Comparison of ENCODE assay signal across 8 cellular contexts in the genomic region with DNA sequence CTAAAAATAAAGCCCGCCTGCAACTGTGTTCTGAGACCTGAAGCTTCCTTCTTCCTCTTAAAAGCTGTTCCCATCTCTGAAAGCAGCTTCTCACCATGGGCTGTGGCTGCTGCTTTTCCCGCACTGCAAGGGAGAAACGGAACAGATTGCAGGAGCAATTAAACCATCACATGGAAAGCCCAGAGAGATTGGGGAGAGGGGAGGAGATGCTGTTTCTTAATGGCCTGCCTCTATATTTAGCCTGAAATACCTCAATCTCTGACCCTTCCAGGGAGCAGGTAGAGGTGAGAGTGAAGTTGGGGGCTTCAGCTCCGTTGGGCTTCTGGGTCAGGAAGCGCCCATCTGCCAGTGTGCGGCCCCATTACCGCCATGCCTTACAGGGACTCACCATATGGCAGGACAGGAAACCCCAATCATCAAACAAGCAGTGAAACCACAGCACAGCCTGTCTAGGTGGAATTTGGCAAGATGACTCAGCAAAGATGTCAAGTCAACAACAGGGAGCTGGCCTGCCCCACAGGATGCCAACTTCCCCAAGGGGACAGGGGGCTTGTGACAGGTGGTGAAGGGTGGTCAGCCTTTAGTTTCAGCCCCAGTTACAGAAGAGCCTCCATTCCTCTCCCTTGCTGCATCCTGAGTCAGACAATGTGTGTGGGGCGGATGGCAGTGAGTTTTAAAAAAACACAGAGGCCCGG.
DNase-seq lines count a peak whose midpoint lies in the region; ATAC-seq and FAIRE-seq lines count a peak whose summit lies in the region.

No MANE protein-coding gene starts in this region.

- no peak overlapping the region for H3K18ac ChIP-seq in mesenchymal stem cell (ENCODE audit: low read depth in 1 of 2, low read length in 2 of 2)

- H3K9me3 ChIP-seq in small intestine (ENCODE audit: control insufficient read depth, low read depth) (no peaks in the 10 kb centered on the region), mesenchymal stem cell (ENCODE audit: control insufficient read depth, low read length) (no peaks in the 10 kb centered on the region)

- no peak overlapping the region for H3K9ac ChIP-seq in mesenchymal stem cell (ENCODE audit: low read length)

- H2BK15ac ChIP-seq in mesenchymal stem cell (ENCODE audit: low read depth, poor library complexity, severe bottlenecking): no peak overlapping the region

- H3K4me1 ChIP-seq in small intestine (ENCODE audit: control insufficient read depth in 2 of 2, insufficient read depth in 1 of 2, low read depth in 1 of 2, low read length in 1 of 2) (no peaks in the 10 kb centered on the region), mesenchymal stem cell (ENCODE audit: control insufficient read depth, insufficient read depth, low read depth, low read length) (no peaks in the 10 kb centered on the region)

- peak; percentile 61 for ATAC-seq in HG02981 (IDR thresholded peaks at IDR 0.05; ENCODE audit: unreplicated experiment)

- no peak overlapping the region for H3K4me3 ChIP-seq in small intestine (ENCODE audit: low read depth in 1 of 2, low read length in 2 of 2)
- H3K4me3 ChIP-seq in mesenchymal stem cell (ENCODE audit: insufficient read depth in 1 of 2, low read depth in 1 of 2, low read length in 2 of 2): no peak overlapping the region

- no peak overlapping the region for H4K8ac ChIP-seq in mesenchymal stem cell (ENCODE audit: low read length)

- no peak overlapping the region for H2BK5ac ChIP-seq in mesenchymal stem cell (ENCODE audit: low read depth, low read length, poor library complexity, severe bottlenecking)

- no peak overlapping the region for H3K23ac ChIP-seq in mesenchymal stem cell (ENCODE audit: low read length in 2 of 2)

- no peak overlapping the region for H2AFZ ChIP-seq in mesenchymal stem cell (ENCODE audit: low read depth, low read length)

- FAIRE-seq in small intestine (lab: Jason Lieb, UNC): no peak

- H2BK12ac ChIP-seq in mesenchymal stem cell (ENCODE audit: low read length in 2 of 2): no peak overlapping the region

- H3K27ac ChIP-seq in small intestine (ENCODE audit: low read depth in 1 of 2, low read length in 1 of 2): no peak overlapping the region
- no peak overlapping the region for H3K27ac ChIP-seq in mesenchymal stem cell (ENCODE audit: low read length, poor library complexity, severe bottlenecking)

- H3K14ac ChIP-seq in mesenchymal stem cell (ENCODE audit: low read length in 2 of 2): no peak overlapping the region

- no peaks in the 10 kb centered on the region for H3K36me3 ChIP-seq in small intestine (ENCODE audit: control insufficient read depth in 2 of 2, insufficient read depth in 2 of 2, low read length in 2 of 2)
- H3K36me3 ChIP-seq in mesenchymal stem cell (ENCODE audit: control insufficient read depth in 1 of 2, insufficient read depth in 2 of 2, low read depth in 1 of 2, low read length in 2 of 2): no peaks in the 10 kb centered on the region

- no peak overlapping the region for H3K4me2 ChIP-seq in mesenchymal stem cell (ENCODE audit: low read length, poor library complexity, severe bottlenecking)

- no peaks in the 10 kb centered on the region for H3K79me1 ChIP-seq in mesenchymal stem cell (replicated peaks; ENCODE audit: low read length, poor library complexity, severe bottlenecking)

- no peak overlapping the region for H4K91ac ChIP-seq in mesenchymal stem cell (ENCODE audit: low read length)

- H3K27me3 ChIP-seq in small intestine (ENCODE audit: control insufficient read depth in 2 of 2, insufficient read depth in 2 of 2, low read length in 2 of 2): no peaks in the 10 kb centered on the region
- peaks cover 0 to 14% of the 10 kb centered on the region in 2 experiments for H3K27me3 ChIP-seq in mesenchymal stem cell (ENCODE audit: control insufficient read depth in 1 of 2, insufficient read depth in 1 of 2, low read length in 2 of 2)

- H2BK120ac ChIP-seq in mesenchymal stem cell (ENCODE audit: low read depth, low read length): no peak overlapping the region

- DNase-seq in stimulated activated CD4-positive, alpha-beta T cell treated with anti-CD3 and anti-CD28 coated beads, Interleukin-15, amount 100 ng/mL, for 24 hours: peak; percentile 20
- DNase-seq in stimulated activated CD4-positive, alpha-beta T cell treated with anti-CD3 and anti-CD28 coated beads, Interleukin-2, amount 100 ng/mL, for 48 hours: no peak
- peak; percentile 82 for DNase-seq in UCSD-AML1 (lab: John Stamatoyannopoulos, UW; ENCODE audit: unreplicated experiment)
- peak; percentile 20 for DNase-seq in small intestine
- no peak for DNase-seq in mesenchymal stem cell
- DNase-seq in DMS114 treated with DMSO at 0.1 percent for 48 hours (lab: John Stamatoyannopoulos, UW; ENCODE audit: unreplicated experiment): no peak
- no peak for DNase-seq in COLO829 (ENCODE audit: low spot score)

- H2AK5ac ChIP-seq in mesenchymal stem cell (ENCODE audit: low read length, severe bottlenecking): no peak overlapping the region

- H3K4ac ChIP-seq in mesenchymal stem cell (ENCODE audit: low read depth in 1 of 2, low read length in 2 of 2): no peak overlapping the region

- 51 to 68% (median 55%) methylated on average over 9 of the region's 9 CpGs for WGBS in small intestine, 3 donors
- WGBS in mesenchymal stem cell: 73% methylated on average over 9 of the region's 9 CpGs

Comparison
In these comparisons a context has a peak if more than half of its experiments do, and no peak if none do; other contexts are left out.
1. DNase-seq: peak in stimulated activated CD4-positive, alpha-beta T cell treated with anti-CD3 and anti-CD28 coated beads, Interleukin-15, amount 100 ng/mL, for 24 hours (single experiment), UCSD-AML1 (single experiment) and small intestine (single experiment); none in stimulated activated CD4-positive, alpha-beta T cell treated with anti-CD3 and anti-CD28 coated beads, Interleukin-2, amount 100 ng/mL, for 48 hours (0 of 2), mesenchymal stem cell (single experiment), DMS114 treated with DMSO at 0.1 percent for 48 hours (single experiment) and COLO829 (single experiment).